ENCODE assay signal across 8 cellular contexts in the genomic region with DNA sequence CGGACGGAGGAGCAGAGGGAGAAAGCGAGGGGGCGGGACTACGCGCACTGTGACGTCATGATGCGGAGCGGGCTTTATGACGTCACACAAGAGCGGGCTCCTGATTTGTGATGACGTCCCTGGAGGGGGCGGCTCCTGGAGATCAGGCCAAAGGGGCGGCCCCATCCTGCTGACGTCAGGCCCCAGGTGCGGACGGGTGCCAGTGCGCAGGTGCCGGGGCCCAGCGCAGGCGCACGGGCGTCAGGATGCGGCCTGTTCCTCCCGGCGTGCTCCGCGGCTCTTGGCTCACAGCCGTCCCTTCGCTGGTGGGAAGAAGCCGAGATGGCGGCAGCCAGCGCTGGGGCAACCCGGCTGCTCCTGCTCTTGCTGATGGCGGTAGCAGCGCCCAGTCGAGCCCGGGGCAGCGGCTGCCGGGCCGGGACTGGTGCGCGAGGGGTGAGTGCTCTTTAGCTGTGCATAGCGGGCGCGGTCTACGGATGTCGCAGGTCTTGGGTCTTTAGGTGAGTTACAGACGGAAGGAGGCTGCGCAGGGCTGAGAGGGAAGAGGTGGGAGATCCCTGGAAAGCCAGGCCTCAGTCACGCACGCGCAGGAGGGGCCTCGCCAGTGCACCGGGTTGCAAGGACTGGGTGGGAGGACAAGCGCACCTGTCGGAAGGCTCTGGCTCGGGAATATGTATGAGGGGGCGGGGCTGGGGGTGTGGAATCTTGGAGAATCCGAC. TPM values are rescaled to one million over a fixed set of nuclear protein-coding genes. Genes with fewer than 3 reads are reported as not detected.
DNase-seq lines count a peak whose midpoint lies in the region; ATAC-seq and TF ChIP-seq lines count a peak whose summit lies in the region.

A gene (plus strand): TSS at position 284 of the 719 bp plus-strand sequence. CDS start 38 bp downstream, at position 322.
A gene (minus strand): TSS at position 625 of the 719 bp plus-strand sequence. CDS start 460 bp downstream, at position 165.

- DNase-seq in NCI-H2196 (lab: John Stamatoyannopoulos, UW; ENCODE audit: unreplicated experiment) (peak; percentile 95), cerebellar cortex (ENCODE audit: low spot score) (peak; percentile 90), kidney epithelial cell (ENCODE audit: low read depth) (peak; percentile 68)
- DNase-seq in stimulated activated CD4-positive, alpha-beta T cell treated with anti-CD3 and anti-CD28 coated beads, Interleukin-15, amount 100 ng/mL, for 1 hour (ENCODE audit: low read depth in 1 of 2, low spot score in 1 of 2), result peak; percentile 87 to 89

- H3K36me3 ChIP-seq in kidney epithelial cell (ENCODE audit: control insufficient read depth, insufficient read depth, low read length), result no peaks in the 10 kb centered on the region

- peak within 1 kb of the TSS; percentile 79 for H3K4me3 ChIP-seq in kidney epithelial cell (ENCODE audit: low read depth, low read length)

- no peak for TF ChIP-seq CTCF in 22Rv1 (IDR thresholded peaks at IDR 0.05)
- no peak for TF ChIP-seq CTCF in kidney epithelial cell (IDR thresholded peaks at IDR 0.05; ENCODE audit: insufficient read depth, low read length, poor library complexity, severe bottlenecking)

- H3K27me3 ChIP-seq in kidney epithelial cell (ENCODE audit: control insufficient read depth, insufficient read depth, low read length), result no peaks in the 10 kb centered on the region

- ATAC-seq in GM18520 (IDR thresholded peaks at IDR 0.05; ENCODE audit: unreplicated experiment) (peak; percentile 80), HG03066 (IDR thresholded peaks at IDR 0.05; ENCODE audit: low read depth, unreplicated experiment) (peak; percentile 68)
- ATAC-seq in activated CD4-positive, CD25-positive, alpha-beta regulatory T cell treated with anti-CD3 and anti-CD28 coated beads, Interleukin-2, amount 50 U/mL, for 24 hours, result peak; percentile 91 to 94

- peak within 1 kb of the TSS; percentile 97 for H3K27ac ChIP-seq in 22Rv1

RNA-seq across cellular contexts. Expression of the first gene that starts in this region (rescaled TPM):
- 256 and 274 TPM in 2 replicates for total RNA-seq in kidney epithelial cell

RNA-seq across cellular contexts. Expression of the second gene that starts in this region (rescaled TPM):
- 8.5 and 9.9 TPM in 2 replicates for total RNA-seq in kidney epithelial cell

Comparison
In these comparisons a context has a peak if more than half of its experiments do, and no peak if none do; other contexts are left out.
1. Peak in every context shown above with its lines: DNase-seq, ATAC-seq, H3K4me3 ChIP-seq and H3K27ac ChIP-seq.